Comparison of ENCODE assay signal across 9 cellular contexts in genomic region chr17:75010683-75011406, GRCh38. TPM values are rescaled to one million over a fixed set of nuclear protein-coding genes. Genes with fewer than 3 reads are reported as not detected.
A peak's percentile ranks its signal among the peaks of the same experiment; 100 is the strongest.
DNase-seq lines count a peak whose midpoint lies in the region; ATAC-seq and TF ChIP-seq lines count a peak whose summit lies in the region.
"Had no signal": no experiment of that assay in that cellular context is flagged by ENCODE, and none has a peak within 500 bp of the region (broad histone marks: within the 10 kb centered on the region; RNA-seq: fewer than 3 reads in every experiment).

No MANE protein-coding gene starts in this region.

- peak overlapping the region; percentile 30 for H4K8ac ChIP-seq in mesenchymal stem cell (ENCODE audit: low read length)

- no peak overlapping the region for H3K18ac ChIP-seq in mesenchymal stem cell (ENCODE audit: low read depth in 1 of 2, low read length in 2 of 2)

- H4K91ac ChIP-seq in mesenchymal stem cell (ENCODE audit: low read length), result no peak overlapping the region

- no peak for TF ChIP-seq POLR2A in breast epithelium (IDR thresholded peaks at IDR 0.05)

- peak; percentile 63 for DNase-seq in GF-D8 (lab: John Stamatoyannopoulos, UW)
- DNase-seq in NCI-H446 (lab: John Stamatoyannopoulos, UW), result peak; percentile 74 to 77
- DNase-seq in breast epithelium (ENCODE audit: low spot score in 2 of 2), result peak; percentile 80 to 88
- peak; percentile 87 for DNase-seq in mesenchymal stem cell
- DNase-seq in CD14-positive monocyte (ENCODE audit: low spot score), result no peak
- DNase-seq in HAP-1 (ENCODE audit: low spot score in 2 of 2), result no peak
- no peak for DNase-seq in AG08396 (ENCODE audit: low spot score)

- H3K4me2 ChIP-seq in mesenchymal stem cell (ENCODE audit: low read length, poor library complexity, severe bottlenecking), result no peak overlapping the region

- H2BK120ac ChIP-seq in mesenchymal stem cell (ENCODE audit: low read depth, low read length), result no peak overlapping the region

- H3K27ac ChIP-seq in breast epithelium (peak overlapping the region; percentile 95 to 96), mesenchymal stem cell (ENCODE audit: low read length, poor library complexity, severe bottlenecking) (no peak overlapping the region)

- no peaks in the 10 kb centered on the region for H3K9me3 Mint-ChIP-seq in CD14-positive monocyte

- intact Hi-C loops in breast epithelium (cut with DNase I; ENCODE audit: low total_unique reads), result no loop called here
- intact Hi-C loops in CD14-positive monocyte (cut with micrococcal nuclease), result no loop called here

- H3K9ac ChIP-seq in mesenchymal stem cell (ENCODE audit: low read length), result peak overlapping the region; percentile 98

- TF ChIP-seq CTCF in breast epithelium (IDR thresholded peaks at IDR 0.05), result peak in 1 of 3 donors; percentile 22
- no peak for TF ChIP-seq CTCF in CD14-positive monocyte (IDR thresholded peaks at IDR 0.05)

- in situ Hi-C loops in HAP-1 (cut with MboI; ENCODE audit: low sequenced_read_pairs), result no loop called here

- H3K27ac Mint-ChIP-seq in CD14-positive monocyte, result peak overlapping the region in 1 of 7 donors; percentile 58

- H3K23ac ChIP-seq in mesenchymal stem cell (ENCODE audit: low read length in 2 of 2), result no peak overlapping the region

- no peak overlapping the region for H2AFZ ChIP-seq in mesenchymal stem cell (ENCODE audit: low read depth, low read length)

- no peaks in the 10 kb centered on the region for H3K27me3 ChIP-seq in breast epithelium
- no peaks in the 10 kb centered on the region for H3K27me3 ChIP-seq in mesenchymal stem cell (ENCODE audit: control insufficient read depth in 1 of 2, insufficient read depth in 1 of 2, low read length in 2 of 2)
- H3K27me3 ChIP-seq in HAP-1 (ENCODE audit: low read depth), result no peaks in the 10 kb centered on the region

- no peak overlapping the region for H2AK5ac ChIP-seq in mesenchymal stem cell (ENCODE audit: low read length, severe bottlenecking)

- peaks cover 3 to 8% (median 4%) of the 10 kb centered on the region in 3 donors for H3K27me3 Mint-ChIP-seq in CD14-positive monocyte (ENCODE audit: low read depth in 3 of 3)

- H3K36me3 ChIP-seq in breast epithelium (no peaks in the 10 kb centered on the region), mesenchymal stem cell (ENCODE audit: control insufficient read depth in 1 of 2, insufficient read depth in 2 of 2, low read depth in 1 of 2, low read length in 2 of 2) (peaks cover 3 to 4% of the 10 kb centered on the region in 2 experiments), HAP-1 (replicated peaks) (0 out of 2 replicates have a peak, but pooled peaks cover 5% of the 10 kb centered on the region)

- ATAC-seq in GM18858 (IDR thresholded peaks at IDR 0.05; ENCODE audit: unreplicated experiment), result no peak

- H3K4me3 ChIP-seq in breast epithelium, result peak overlapping the region in 2 of 3 donors; percentile 84 to 89
- no peak overlapping the region for H3K4me3 ChIP-seq in mesenchymal stem cell (ENCODE audit: insufficient read depth in 1 of 2, low read depth in 1 of 2, low read length in 2 of 2)
- H3K4me3 ChIP-seq in HAP-1, result no peak overlapping the region

- 79% methylated on average over 8 of the region's 8 CpGs for WGBS in mesenchymal stem cell

- H3K4me1 ChIP-seq in breast epithelium (peaks cover 8 to 16% of the 10 kb centered on the region in 2 donors), mesenchymal stem cell (ENCODE audit: control insufficient read depth, insufficient read depth, low read depth, low read length) (peaks cover 10% of the 10 kb centered on the region), HAP-1 (no peaks in the 10 kb centered on the region)

- H3K4ac ChIP-seq in mesenchymal stem cell (ENCODE audit: low read depth in 1 of 2, low read length in 2 of 2), result no peak overlapping the region

- H3K36me3 Mint-ChIP-seq in CD14-positive monocyte, result peaks cover 2 to 3% of the 10 kb centered on the region in 2 donors

- no peak overlapping the region for H2BK5ac ChIP-seq in mesenchymal stem cell (ENCODE audit: low read depth, low read length, poor library complexity, severe bottlenecking)

- no peak overlapping the region for H3K4me3 Mint-ChIP-seq in CD14-positive monocyte

- H3K9me3 ChIP-seq in breast epithelium, result no peaks in the 10 kb centered on the region
- H3K9me3 ChIP-seq in mesenchymal stem cell (ENCODE audit: control insufficient read depth, low read length), result no peaks in the 10 kb centered on the region
- no peaks in the 10 kb centered on the region for H3K9me3 ChIP-seq in HAP-1

- H3K79me1 ChIP-seq in mesenchymal stem cell (replicated peaks; ENCODE audit: low read length, poor library complexity, severe bottlenecking), result peaks cover 15% of the 10 kb centered on the region

- H3K4me1 Mint-ChIP-seq in CD14-positive monocyte, result peaks cover 20% of the 10 kb centered on the region

- no peak overlapping the region for H3K14ac ChIP-seq in mesenchymal stem cell (ENCODE audit: low read length in 2 of 2)

- H2BK15ac ChIP-seq in mesenchymal stem cell (ENCODE audit: low read depth, poor library complexity, severe bottlenecking), result no peak overlapping the region

- H2BK12ac ChIP-seq in mesenchymal stem cell (ENCODE audit: low read length in 2 of 2), result no peak overlapping the region

RNA-seq across cellular contexts. Expression of gene MRPL58, which starts 1.6 kb away (rescaled TPM):
- total RNA-seq in breast epithelium, result 10 to 100 TPM; 38.6 to 48.6 (median 44.6) TPM
- polyA plus RNA-seq in mesenchymal stem cell (2013, experiment 1 of 2), result 30.1 TPM
- 29.8 TPM for polyA plus RNA-seq in mesenchymal stem cell (2013, experiment 2 of 2)
- polyA plus RNA-seq in CD14-positive monocyte, result 10 to 100 TPM; 44.4 to 52.6 TPM

RNA-seq across cellular contexts. Expression of gene CDR2L, which starts 23.4 kb away (rescaled TPM):
- total RNA-seq in breast epithelium, result 10 to 100 TPM in 1 of 3 donors, 1 to 10 TPM in 2; 8.0 to 13.1 (median 9.2) TPM
- 30.2 TPM for polyA plus RNA-seq in mesenchymal stem cell (2013, experiment 1 of 2)
- polyA plus RNA-seq in mesenchymal stem cell (2013, experiment 2 of 2), result 29.7 TPM
- polyA plus RNA-seq in CD14-positive monocyte, result not detected

RNA-seq across cellular contexts. Expression of gene ATP5PD, which starts 35.9 kb away (rescaled TPM):
- 100 to 1,000 TPM; 190 to 268 (median 222) TPM for total RNA-seq in breast epithelium
- polyA plus RNA-seq in mesenchymal stem cell (2013, experiment 1 of 2), result 488 TPM
- polyA plus RNA-seq in mesenchymal stem cell (2013, experiment 2 of 2), result 495 TPM
- polyA plus RNA-seq in CD14-positive monocyte, result 100 to 1,000 TPM; 437 to 451 TPM

RNA-seq across cellular contexts. Expression of gene KCTD2, which starts 36.2 kb away (rescaled TPM):
- 10 to 100 TPM; 23.5 to 28.4 (median 24.6) TPM for total RNA-seq in breast epithelium
- 11.7 TPM for polyA plus RNA-seq in mesenchymal stem cell (2013, experiment 1 of 2)
- polyA plus RNA-seq in mesenchymal stem cell (2013, experiment 2 of 2), result 11.8 TPM
- 1 to 10 TPM; 2.8 to 2.9 TPM for polyA plus RNA-seq in CD14-positive monocyte

RNA-seq across cellular contexts. Expression of gene HID1, which starts 38.3 kb away (rescaled TPM):
- 10 to 100 TPM in 2 of 3 donors, 1 to 10 TPM in 1; 6.1 to 46.5 (median 37.3) TPM for total RNA-seq in breast epithelium
- polyA plus RNA-seq in mesenchymal stem cell (2013, experiment 1 of 2), result 1.4 TPM
- 1.5 TPM for polyA plus RNA-seq in mesenchymal stem cell (2013, experiment 2 of 2)
- not detected for polyA plus RNA-seq in CD14-positive monocyte
- total RNA-seq: LHCN-M2 had no signal

Comparison
In these comparisons a context has a peak if more than half of its experiments do, and no peak if none do; other contexts are left out.
1. DNase-seq: peak in GF-D8 (single experiment), NCI-H446 (2 of 2), breast epithelium (2 of 2) and mesenchymal stem cell (single experiment); none in CD14-positive monocyte (single experiment), HAP-1 (0 of 2) and AG08396 (single experiment).
2. H3K4me3 ChIP-seq: peak in breast epithelium (2 of 3); none in mesenchymal stem cell (0 of 2) and HAP-1 (single experiment).